21 cellular contexts compared by ENCODE assay signal in genomic region chr15:39834256-39834655, GRCh38. TPM values are rescaled to one million over a fixed set of nuclear protein-coding genes. Genes with fewer than 3 reads are reported as not detected.
A peak's percentile ranks its signal among the peaks of the same experiment; 100 is the strongest.
DNase-seq lines count a peak whose midpoint lies in the region; ATAC-seq and TF ChIP-seq lines count a peak whose summit lies in the region.
"Had no signal": no experiment of that assay in that cellular context is flagged by ENCODE, and none has a peak within 500 bp of the region (broad histone marks: within the 10 kb centered on the region; RNA-seq: fewer than 3 reads in every experiment).

No MANE protein-coding gene starts in this region.

- no peaks in the 10 kb centered on the region for H3K4me1 Mint-ChIP-seq in activated CD8-positive, alpha-beta T cell treated with anti-CD3 and anti-CD28 coated beads for 36 hours (ENCODE audit: low read depth)
- H3K4me1 Mint-ChIP-seq: naive B cell had no signal

- intact Hi-C loops in activated CD8-positive, alpha-beta T cell treated with anti-CD3 and anti-CD28 coated beads for 36 hours (cut with micrococcal nuclease) = no loop called here

- no peak overlapping the region for H3K4me3 ChIP-seq in fibroblast of mammary gland (ENCODE audit: control insufficient read depth, low read depth, low read length)
- H3K4me3 ChIP-seq: body of pancreas, thyroid gland had no signal

- H3K27me3 Mint-ChIP-seq in activated CD8-positive, alpha-beta T cell treated with anti-CD3 and anti-CD28 coated beads for 36 hours = peaks cover 26% of the 10 kb centered on the region

- CTCF ChIA-PET in activated CD8-positive, alpha-beta T cell treated with anti-CD3 and anti-CD28 coated beads for 36 hours (lab: Charles Lee) = interaction anchor here (0.6 to 0.9 kb wide), 2 partner anchors 34 to 441 kb away, joined by 3 read pairs; no protein-coding TSS in a partner anchor

- no peaks in the 10 kb centered on the region for H3K36me3 Mint-ChIP-seq in activated CD8-positive, alpha-beta T cell treated with anti-CD3 and anti-CD28 coated beads for 36 hours (ENCODE audit: low read depth)
- H3K36me3 Mint-ChIP-seq: naive B cell had no signal

- H3K9me3 Mint-ChIP-seq in activated CD8-positive, alpha-beta T cell treated with anti-CD3 and anti-CD28 coated beads for 36 hours = no peaks in the 10 kb centered on the region

- TF ChIP-seq CTCF in fibroblast of mammary gland (conservative IDR thresholded peaks at IDR 0.05; ENCODE audit: control insufficient read depth, insufficient read depth, low read depth, low read length) = no peak
- no peak for TF ChIP-seq CTCF in activated CD8-positive, alpha-beta T cell treated with anti-CD3 and anti-CD28 coated beads for 36 hours (IDR thresholded peaks at IDR 0.05)

- peak; percentile 50; the same call in 2 of the 3 replicates for ATAC-seq in SK-N-SH treated with all-trans-retinoic acid at 6 μM for 48 hours
- no peak for ATAC-seq in activated CD8-positive, alpha-beta T cell treated with anti-CD3 and anti-CD28 coated beads for 36 hours
- ATAC-seq in GM18861 (IDR thresholded peaks at IDR 0.05; ENCODE audit: unreplicated experiment) = no peak
- ATAC-seq: body of pancreas had no signal

- no peak overlapping the region for H3K4me3 Mint-ChIP-seq in activated CD8-positive, alpha-beta T cell treated with anti-CD3 and anti-CD28 coated beads for 36 hours
- H3K4me3 Mint-ChIP-seq: H9, naive B cell had no signal

- no peak overlapping the region for H3K27ac Mint-ChIP-seq in activated CD8-positive, alpha-beta T cell treated with anti-CD3 and anti-CD28 coated beads for 36 hours
- H3K27ac Mint-ChIP-seq: H9, naive B cell had no signal

- DNase-seq in GM03348 (ENCODE audit: low spot score) = peak; percentile 52
- DNase-seq in fibroblast of mammary gland (ENCODE audit: low read depth) = peak; percentile 80
- peak; percentile 52 for DNase-seq in stromal cell of bone marrow (ENCODE audit: low read depth)
- no peak for DNase-seq in activated CD8-positive, alpha-beta T cell treated with anti-CD3 and anti-CD28 coated beads for 36 hours
- DNase-seq in amniotic stem cell (lab: John Stamatoyannopoulos, UW) = no peak
- DNase-seq: AML-193; body of pancreas; H9; KG1; MV-4-11; naive B cell; NCI-H1694 treated with DMSO at 0.1 percent for 48 hours; NCI-H2227 treated with DMSO at 0.1 percent for 48 hours; NCI-H82; stimulated activated CD4-positive, alpha-beta T cell treated with anti-CD3 and anti-CD28 coated beads, Interleukin-2, amount 100 ng/mL, for 24 hours; stimulated activated naive CD4-positive, alpha-beta T cell; T-helper 2 cell; thyroid gland; WERI-Rb-1 had no signal

- POLR2A ChIA-PET in activated CD8-positive, alpha-beta T cell treated with anti-CD3 and anti-CD28 coated beads for 36 hours (lab: Charles Lee) = no interaction called here

TF ChIP-seq in SK-N-SH treated with all-trans-retinoic acid at 6 μM for 48 hours, 23 proteins besides CTCF, POLR2A, EP300 and RAD21:
- TF ChIP-seq PPARA (CRISPR knock-in tag; IDR thresholded peaks at IDR 0.05; ENCODE audit: borderline replicate concordance) = no peak
- 0 out of 2 replicates have a peak, but pooled peaks have one; percentile 32 for TF ChIP-seq CREB5 (CRISPR knock-in tag; IDR thresholded peaks at IDR 0.05; ENCODE audit: low read depth)
- no peak for TF ChIP-seq ESRRG (CRISPR knock-in tag; IDR thresholded peaks at IDR 0.05)
- peak; percentile 95 for TF ChIP-seq ISL1 (CRISPR knock-in tag; IDR thresholded peaks at IDR 0.05)
- no peak for TF ChIP-seq TOX (CRISPR knock-in tag; IDR thresholded peaks at IDR 0.05; ENCODE audit: borderline replicate concordance)
- TF ChIP-seq ZFP3 (CRISPR knock-in tag; IDR thresholded peaks at IDR 0.05) = 0 out of 2 replicates have a peak, but pooled peaks have one; percentile 42
- TF ChIP-seq GLIS3 (CRISPR knock-in tag; IDR thresholded peaks at IDR 0.05) = no peak
TF ChIP-seq in SK-N-SH treated with all-trans-retinoic acid at 6 μM for 48 hours: peak in this region for 3.

RNA-seq across cellular contexts. Expression of gene FSIP1, which starts 51.6 kb away (rescaled TPM):
- total RNA-seq in activated CD8-positive, alpha-beta T cell treated with anti-CD3 and anti-CD28 coated beads for 36 hours = under 1 TPM; 0.36 to 0.43 TPM

Comparison
In these comparisons a context has a peak if more than half of its experiments do, and no peak if none do; other contexts are left out.
1. DNase-seq: peak in GM03348 (single experiment), fibroblast of mammary gland (single experiment) and stromal cell of bone marrow (single experiment); none in activated CD8-positive, alpha-beta T cell treated with anti-CD3 and anti-CD28 coated beads for 36 hours (single experiment) and amniotic stem cell (single experiment).